In the genomic region with DNA sequence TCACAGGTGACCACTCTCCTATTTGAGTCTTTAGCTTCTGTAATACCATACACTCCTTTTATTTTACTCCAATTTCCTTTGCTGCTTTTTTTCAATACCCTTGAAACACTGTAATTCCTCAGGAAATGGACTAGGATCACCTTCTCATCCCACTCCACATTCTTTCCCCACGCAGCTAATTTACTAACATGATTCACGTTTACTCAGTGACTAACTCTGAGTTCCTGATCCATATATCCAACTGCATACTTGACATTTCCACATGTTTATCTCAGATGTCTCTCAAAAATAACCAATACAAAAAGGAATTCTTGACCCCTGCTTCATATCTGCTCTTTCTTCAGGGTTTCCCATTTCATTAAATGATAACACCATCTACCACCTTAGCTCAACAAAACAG, we compare ENCODE assay signal across 28 cellular contexts. TPM values are rescaled to one million over a fixed set of nuclear protein-coding genes. Genes with fewer than 3 reads are reported as not detected.
DNase-seq lines count a peak whose midpoint lies in the region; ATAC-seq, FAIRE-seq and TF ChIP-seq lines count a peak whose summit lies in the region.
"Had no signal": no experiment of that assay in that cellular context is flagged by ENCODE, and none has a peak within 500 bp of the region (broad histone marks: within the 10 kb centered on the region; RNA-seq: fewer than 3 reads in every experiment).

No MANE protein-coding gene starts in this region.

- TF ChIP-seq CTCF in bronchial epithelial cell (IDR thresholded peaks at IDR 0.05; ENCODE audit: insufficient read depth, low read length, severe bottlenecking) (no peak), coronary artery (IDR thresholded peaks at IDR 0.05) (no peak)

- no peaks in the 10 kb centered on the region for H3K27me3 Mint-ChIP-seq in CD8-positive, alpha-beta memory T cell
- H3K27me3 Mint-ChIP-seq: activated CD8-positive, alpha-beta memory T cell treated with anti-CD3 and anti-CD28 coated beads, Interleukin-2, amount 10 ng/mL, durations not matched to agents 7 days and 5 days; CD4-positive, alpha-beta T cell; IgD-negative memory B cell had no signal

- no peak for ATAC-seq in esophagus mucosa
- ATAC-seq: activated CD8-positive, alpha-beta memory T cell treated with anti-CD3 and anti-CD28 coated beads, Interleukin-2, amount 10 ng/mL, durations not matched to agents 7 days and 5 days; HCT116; left lobe of liver; Right ventricle myocardium inferior; stimulated activated naive CD8-positive, alpha-beta T cell treated with anti-CD3 and anti-CD28 coated beads, Interleukin-15, Interleukin-2, amounts not matched to agents 100 U/mL and 50 U/mL, for 24 hours had no signal

- H3K27me3 ChIP-seq in bronchial epithelial cell (ENCODE audit: control insufficient read depth, insufficient read depth, low read length), result no peaks in the 10 kb centered on the region
- no peaks in the 10 kb centered on the region for H3K27me3 ChIP-seq in CD8-positive, alpha-beta memory T cell (ENCODE audit: insufficient read depth, low read length, poor library complexity, severe bottlenecking)
- H3K27me3 ChIP-seq: thyroid gland had no signal

- no peaks in the 10 kb centered on the region for H3K9me3 ChIP-seq in CD8-positive, alpha-beta memory T cell (ENCODE audit: low read length)
- H3K9me3 ChIP-seq: thyroid gland had no signal

- H3K4me1 ChIP-seq in CD8-positive, alpha-beta memory T cell (ENCODE audit: insufficient read depth, low read length), result no peaks in the 10 kb centered on the region
- H3K4me1 ChIP-seq: thyroid gland had no signal

- no peak overlapping the region for H3K27ac ChIP-seq in CD8-positive, alpha-beta memory T cell (ENCODE audit: low read depth, low read length)
- H3K27ac ChIP-seq in coronary artery, result no peak overlapping the region
- H3K27ac ChIP-seq: dorsolateral prefrontal cortex, thyroid gland had no signal

- FAIRE-seq in bronchial epithelial cell (lab: Jason Lieb, UNC), result no peak

- DNase-seq in Daoy (ENCODE audit: low read depth) (peak; percentile 3), NCI-H226 (peak; percentile 63), bronchial epithelial cell (ENCODE audit: low read depth) (peak; percentile 74), kidney glomerular epithelial cell (lab: John Stamatoyannopoulos, UW) (peak; percentile 23), coronary artery (ENCODE audit: low spot score) (no peak)
- no peak for DNase-seq in CD8-positive, alpha-beta memory T cell
- DNase-seq in activated CD8-positive, alpha-beta memory T cell treated with anti-CD3 and anti-CD28 coated beads, Interleukin-2, amount 50 U/mL, for 48 hours, result no peak
- DNase-seq: activated CD4-positive, alpha-beta T cell treated with anti-CD3 and anti-CD28 coated beads for 48 hours; activated CD8-positive, alpha-beta memory T cell treated with anti-CD3 and anti-CD28 coated beads, Interleukin-2, amount 10 ng/mL, durations not matched to agents 7 days and 5 days; CD4-positive, alpha-beta T cell; DMS153; dorsolateral prefrontal cortex; erythroblast; NCI-H1417 treated with DMSO at 0.1 percent for 48 hours; NCI-H2171; NCI-H526 treated with DMSO at 0.1 percent for 48 hours; nephron progenitor cell; posterior cingulate gyrus; stimulated activated CD4-positive, alpha-beta T cell treated with anti-CD3 and anti-CD28 coated beads, Interleukin-4, amount 100 ng/mL, for 1 hour; stimulated activated naive CD8-positive, alpha-beta T cell treated with anti-CD3 and anti-CD28 coated beads, Interleukin-15, Interleukin-2, amounts not matched to agents 100 U/mL and 50 U/mL, for 24 hours; thyroid gland had no signal

- H3K4me3 Mint-ChIP-seq in CD8-positive, alpha-beta memory T cell, result no peak overlapping the region
- H3K4me3 Mint-ChIP-seq: activated CD8-positive, alpha-beta memory T cell treated with anti-CD3 and anti-CD28 coated beads, Interleukin-2, amount 10 ng/mL, durations not matched to agents 7 days and 5 days; CD4-positive, alpha-beta T cell; IgD-negative memory B cell; nephron progenitor cell had no signal

- no peaks in the 10 kb centered on the region for H3K4me1 Mint-ChIP-seq in CD8-positive, alpha-beta memory T cell
- H3K4me1 Mint-ChIP-seq: activated CD8-positive, alpha-beta memory T cell treated with anti-CD3 and anti-CD28 coated beads, Interleukin-2, amount 10 ng/mL, durations not matched to agents 7 days and 5 days; IgD-negative memory B cell; nephron progenitor cell had no signal

- H3K36me3 Mint-ChIP-seq in CD8-positive, alpha-beta memory T cell, result no peaks in the 10 kb centered on the region
- H3K36me3 Mint-ChIP-seq: activated CD8-positive, alpha-beta memory T cell treated with anti-CD3 and anti-CD28 coated beads, Interleukin-2, amount 10 ng/mL, durations not matched to agents 7 days and 5 days; IgD-negative memory B cell had no signal

- CTCF ChIA-PET in CD8-positive, alpha-beta memory T cell (lab: Charles Lee), result no interaction called here

- no peak overlapping the region for H3K27ac Mint-ChIP-seq in CD8-positive, alpha-beta memory T cell
- H3K27ac Mint-ChIP-seq: activated CD8-positive, alpha-beta memory T cell treated with anti-CD3 and anti-CD28 coated beads, Interleukin-2, amount 10 ng/mL, durations not matched to agents 7 days and 5 days; activated T-helper 2 cell treated with anti-CD3 and anti-CD28 coated beads, Interferon-gamma antibody, Interleukin-2, Interleukin-4, amounts not matched to agents 10 μg/mL and 5 μg/mL and 100 μg/mL, durations not matched to agents 14 hours and 24 hours and 36 hours; CD4-positive, alpha-beta T cell; IgD-negative memory B cell; nephron progenitor cell had no signal

- POLR2A ChIA-PET in CD8-positive, alpha-beta memory T cell (lab: Charles Lee), result no interaction called here

- H3K4me3 ChIP-seq in bronchial epithelial cell (ENCODE audit: low read depth, low read length) (no peak overlapping the region), coronary artery (no peak overlapping the region)
- H3K4me3 ChIP-seq in CD8-positive, alpha-beta memory T cell (ENCODE audit: low read length), result no peak overlapping the region
- H3K4me3 ChIP-seq: dorsolateral prefrontal cortex, thyroid gland had no signal

- H3K9me3 Mint-ChIP-seq in CD8-positive, alpha-beta memory T cell, result peaks cover 0 to 2% (median 0%) of the 10 kb centered on the region in 5 donors
- H3K9me3 Mint-ChIP-seq: activated T-helper 2 cell treated with anti-CD3 and anti-CD28 coated beads, Interferon-gamma antibody, Interleukin-2, Interleukin-4, amounts not matched to agents 10 μg/mL and 5 μg/mL and 100 μg/mL, durations not matched to agents 14 hours and 24 hours and 36 hours had no signal

- H3K36me3 ChIP-seq in bronchial epithelial cell (ENCODE audit: control insufficient read depth, insufficient read depth, low read length), result no peaks in the 10 kb centered on the region
- no peaks in the 10 kb centered on the region for H3K36me3 ChIP-seq in CD8-positive, alpha-beta memory T cell (ENCODE audit: insufficient read depth, low read length)
- H3K36me3 ChIP-seq: thyroid gland had no signal

RNA-seq across cellular contexts. Expression of a gene that starts 19.9 kb away (rescaled TPM):
- total RNA-seq in Daoy (2014; rRNA removed; shearing (Covaris generic)), result 0.80 and 1.1 TPM in 2 replicates
- total RNA-seq in bronchial epithelial cell, result 5.3 and 6.0 TPM in 2 replicates
- under 1 TPM; 0.20 to 0.35 TPM for total RNA-seq in CD8-positive, alpha-beta memory T cell
- not detected for polyA plus RNA-seq in CD8-positive, alpha-beta memory T cell
- 0.96 TPM for total RNA-seq in esophagus mucosa
- total RNA-seq: activated CD8-positive, alpha-beta memory T cell treated with anti-CD3 and anti-CD28 coated beads, Interleukin-2, amount 10 ng/mL, durations not matched to agents 7 days and 5 days; CD4-positive, alpha-beta T cell; MCF 10A had no signal

Comparison
In these comparisons a context has a peak if more than half of its experiments do, and no peak if none do; other contexts are left out.
1. DNase-seq: peak in Daoy (single experiment), NCI-H226 (single experiment), bronchial epithelial cell (single experiment) and kidney glomerular epithelial cell (single experiment); none in CD8-positive, alpha-beta memory T cell (0 of 5), coronary artery (single experiment) and activated CD8-positive, alpha-beta memory T cell treated with anti-CD3 and anti-CD28 coated beads, Interleukin-2, amount 50 U/mL, for 48 hours (single experiment).